1 cellular context compared by ENCODE assay signal in the genomic region with DNA sequence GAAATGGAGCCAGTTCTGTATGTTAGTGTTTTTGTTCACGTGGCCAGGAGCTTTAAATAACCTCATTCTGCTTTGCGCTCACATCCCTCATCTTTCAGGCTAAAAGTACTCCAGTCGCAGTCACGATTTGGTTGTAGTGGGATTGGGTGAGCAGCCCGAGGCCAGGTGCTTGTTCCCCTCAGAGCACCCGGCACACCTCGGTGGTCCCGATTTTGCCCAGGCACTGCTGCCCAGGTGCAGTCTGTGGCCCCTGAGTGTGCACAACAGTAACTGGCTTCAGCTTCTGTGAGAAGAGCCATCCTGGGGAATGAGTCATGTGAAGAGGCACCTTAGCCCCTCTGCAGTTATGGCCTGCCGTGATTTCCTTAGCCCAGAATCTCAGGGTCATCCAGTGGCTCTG.
TF ChIP-seq lines count a peak whose summit lies in the region.

No MANE protein-coding gene starts in this region.

TF ChIP-seq in SK-N-SH, 30 proteins besides CTCF, POLR2A, EP300 and RAD21 (continued from another document):
- TF ChIP-seq, protein P1, sequence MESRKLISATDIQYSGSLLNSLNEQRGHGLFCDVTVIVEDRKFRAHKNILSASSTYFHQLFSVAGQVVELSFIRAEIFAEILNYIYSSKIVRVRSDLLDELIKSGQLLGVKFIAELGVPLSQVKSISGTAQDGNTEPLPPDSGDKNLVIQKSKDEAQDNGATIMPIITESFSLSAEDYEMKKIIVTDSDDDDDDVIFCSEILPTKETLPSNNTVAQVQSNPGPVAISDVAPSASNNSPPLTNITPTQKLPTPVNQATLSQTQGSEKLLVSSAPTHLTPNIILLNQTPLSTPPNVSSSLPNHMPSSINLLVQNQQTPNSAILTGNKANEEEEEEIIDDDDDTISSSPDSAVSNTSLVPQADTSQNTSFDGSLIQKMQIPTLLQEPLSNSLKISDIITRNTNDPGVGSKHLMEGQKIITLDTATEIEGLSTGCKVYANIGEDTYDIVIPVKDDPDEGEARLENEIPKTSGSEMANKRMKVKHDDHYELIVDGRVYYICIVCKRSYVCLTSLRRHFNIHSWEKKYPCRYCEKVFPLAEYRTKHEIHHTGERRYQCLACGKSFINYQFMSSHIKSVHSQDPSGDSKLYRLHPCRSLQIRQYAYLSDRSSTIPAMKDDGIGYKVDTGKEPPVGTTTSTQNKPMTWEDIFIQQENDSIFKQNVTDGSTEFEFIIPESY (IDR thresholded peaks at IDR 0.05; ENCODE audit: borderline replicate concordance, low read depth): no peak
- TF ChIP-seq EZH2phosphoT487 (IDR thresholded peaks at IDR 0.05; ENCODE audit: borderline replicate concordance, low read depth): no peak
- TF ChIP-seq, protein P2, sequence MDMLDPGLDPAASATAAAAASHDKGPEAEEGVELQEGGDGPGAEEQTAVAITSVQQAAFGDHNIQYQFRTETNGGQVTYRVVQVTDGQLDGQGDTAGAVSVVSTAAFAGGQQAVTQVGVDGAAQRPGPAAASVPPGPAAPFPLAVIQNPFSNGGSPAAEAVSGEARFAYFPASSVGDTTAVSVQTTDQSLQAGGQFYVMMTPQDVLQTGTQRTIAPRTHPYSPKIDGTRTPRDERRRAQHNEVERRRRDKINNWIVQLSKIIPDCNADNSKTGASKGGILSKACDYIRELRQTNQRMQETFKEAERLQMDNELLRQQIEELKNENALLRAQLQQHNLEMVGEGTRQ (IDR thresholded peaks at IDR 0.05; ENCODE audit: borderline replicate concordance, low read depth, low read length): no peak
- no peak for TF ChIP-seq TCF12 (IDR thresholded peaks at IDR 0.05)
- TF ChIP-seq RXRA (IDR thresholded peaks at IDR 0.05; ENCODE audit: borderline replicate concordance, low read depth): no peak
